In the genomic region with DNA sequence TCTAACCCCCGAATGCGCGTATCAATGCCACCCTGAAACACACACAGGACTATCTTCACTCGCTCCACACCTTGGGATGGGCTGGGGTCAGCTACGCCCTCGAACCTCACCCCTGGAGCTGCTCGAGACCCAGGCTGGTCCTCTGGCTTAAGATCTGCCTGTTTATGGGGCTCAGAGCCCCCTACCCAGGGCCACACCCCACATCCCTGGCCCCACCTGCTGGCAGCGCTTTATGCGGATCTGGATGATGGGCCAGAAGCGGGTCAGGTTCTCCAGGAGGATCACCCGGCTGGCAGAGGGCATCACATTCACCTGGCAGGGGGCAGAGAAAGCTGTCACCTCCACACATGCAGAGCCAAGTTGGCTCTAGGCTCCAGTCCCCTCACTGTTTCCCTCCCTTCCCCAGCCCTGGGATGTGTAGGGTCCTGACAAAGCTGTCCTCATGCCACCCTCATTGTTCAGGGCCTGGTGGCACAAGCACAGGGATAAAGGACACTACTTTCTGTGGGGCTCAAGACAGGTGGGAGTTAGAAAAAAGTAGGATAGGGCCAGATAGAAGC, we compare ENCODE assay signal across 26 cellular contexts.
"Had no signal": no experiment of that assay in that cellular context is flagged by ENCODE, and none has a peak within 500 bp of the region (broad histone marks: within the 10 kb centered on the region; RNA-seq: fewer than 3 reads in every experiment).

No MANE protein-coding gene starts in this region.

- ATAC-seq: effector memory CD8-positive, alpha-beta T cell; esophagus mucosa; foreskin keratinocyte; left lung; lower lobe of right lung; naive thymus-derived CD8-positive, alpha-beta T cell; right cardiac atrium had no signal

- H3K9me3 Mint-ChIP-seq: activated CD4-positive, alpha-beta memory T cell treated with anti-CD3 and anti-CD28 coated beads for 36 hours; activated T-helper 2 cell treated with anti-CD3 and anti-CD28 coated beads, Interferon-gamma antibody, Interleukin-2, Interleukin-4, amounts not matched to agents 10 μg/mL and 5 μg/mL and 100 μg/mL, durations not matched to agents 14 hours and 24 hours and 36 hours; effector memory CD8-positive, alpha-beta T cell; naive thymus-derived CD8-positive, alpha-beta T cell; neural progenitor cell had no signal

- H3K4me3 Mint-ChIP-seq: activated CD4-positive, alpha-beta memory T cell treated with anti-CD3 and anti-CD28 coated beads for 36 hours; activated naive CD8-positive, alpha-beta T cell; effector memory CD8-positive, alpha-beta T cell; neural progenitor cell had no signal

- FAIRE-seq: endothelial cell of umbilical vein, TTC549 had no signal

- H3K27ac Mint-ChIP-seq: activated CD4-positive, alpha-beta memory T cell treated with anti-CD3 and anti-CD28 coated beads for 36 hours; activated naive CD8-positive, alpha-beta T cell; activated T-helper 2 cell treated with anti-CD3 and anti-CD28 coated beads, Interferon-gamma antibody, Interleukin-2, Interleukin-4, amounts not matched to agents 10 μg/mL and 5 μg/mL and 100 μg/mL, durations not matched to agents 14 hours and 24 hours and 36 hours; neural progenitor cell had no signal

- H3K36me3 Mint-ChIP-seq: activated naive CD8-positive, alpha-beta T cell had no signal

- DNase-seq: activated CD4-positive, alpha-beta memory T cell treated with anti-CD3 and anti-CD28 coated beads for 36 hours; activated CD4-positive, alpha-beta T cell treated with anti-CD3 and anti-CD28 coated beads for 48 hours; activated CD8-positive, alpha-beta memory T cell treated with anti-CD3 and anti-CD28 coated beads, Interleukin-2, amount 50 U/mL, for 4 hours; activated T-cell treated with anti-CD3 and anti-CD28 coated beads, Interleukin-2, amount 50 U/mL, for 1 hour; anterior cingulate cortex; cerebellar nuclear complex; cortex of kidney; effector memory CD8-positive, alpha-beta T cell; foreskin keratinocyte; heart right ventricle; kidney glomerular epithelial cell; left lung; lower lobe of right lung; mesenchymal stem cell; right cardiac atrium; stimulated activated CD4-positive, alpha-beta T cell treated with anti-CD3 and anti-CD28 coated beads, Interleukin-2, amount 100 ng/mL, for 48 hours; T-helper 1 cell; T-helper 9 cell; tibial artery had no signal

- H3K27me3 Mint-ChIP-seq: activated CD4-positive, alpha-beta memory T cell treated with anti-CD3 and anti-CD28 coated beads for 36 hours; activated naive CD8-positive, alpha-beta T cell; effector memory CD8-positive, alpha-beta T cell; naive thymus-derived CD8-positive, alpha-beta T cell had no signal
